ENCODE assay signal across 8 cellular contexts in the genomic region with DNA sequence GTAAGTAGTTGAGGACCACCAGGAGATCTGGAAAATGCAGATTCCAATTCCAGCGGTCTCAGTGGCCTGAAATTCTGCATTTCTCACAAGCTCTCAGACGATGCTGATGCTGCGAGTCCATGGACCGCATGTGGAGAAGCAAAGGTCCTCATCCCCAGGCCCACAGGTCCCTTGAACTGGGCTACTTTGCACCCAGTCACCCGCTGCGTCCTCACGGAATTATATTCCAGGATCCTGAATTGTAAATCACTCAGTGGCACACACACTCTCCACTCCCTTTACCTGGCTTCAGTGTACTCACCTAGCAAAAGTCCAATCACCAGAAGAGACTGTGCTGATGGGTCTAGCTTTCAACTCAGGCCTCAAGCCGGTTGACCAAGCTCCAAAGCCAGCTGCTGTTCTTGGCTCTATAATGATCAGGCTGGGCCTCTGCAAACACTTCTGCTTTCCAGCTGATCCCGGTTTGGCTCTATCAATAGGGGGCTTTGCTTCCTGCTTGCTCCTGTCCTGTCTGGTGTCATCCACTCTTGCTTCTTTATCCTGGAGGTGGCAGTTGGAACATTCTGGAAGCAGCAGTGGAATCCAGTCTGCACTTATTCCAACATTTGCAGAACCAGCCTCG. TPM values are rescaled to one million over a fixed set of nuclear protein-coding genes. Genes with fewer than 3 reads are reported as not detected.
A peak's percentile ranks its signal among the peaks of the same experiment; 100 is the strongest.
DNase-seq lines count a peak whose midpoint lies in the region; ATAC-seq, FAIRE-seq and TF ChIP-seq lines count a peak whose summit lies in the region.

No MANE protein-coding gene starts in this region.

- H3K9me3 ChIP-seq in keratinocyte (ENCODE audit: control insufficient read depth, low read depth, low read length): no peaks in the 10 kb centered on the region
- no peaks in the 10 kb centered on the region for H3K9me3 ChIP-seq in tibial artery

- peak overlapping the region; percentile 84 for H3K4me3 Mint-ChIP-seq in activated CD4-positive, alpha-beta T cell treated with anti-CD3 and anti-CD28 coated beads, Interleukin-2, amount 10 ng/mL, durations not matched to agents 7 days and 5 days
- H3K4me3 Mint-ChIP-seq in activated T-helper 2 cell treated with anti-CD3 and anti-CD28 coated beads, Interferon-gamma antibody, Interleukin-2, Interleukin-4, amounts not matched to agents 10 μg/mL and 5 μg/mL and 100 μg/mL, durations not matched to agents 14 hours and 24 hours and 36 hours (ENCODE audit: low read depth): peak overlapping the region; percentile 98

- POLR2A ChIA-PET in activated CD4-positive, alpha-beta T cell treated with anti-CD3 and anti-CD28 coated beads, Interleukin-2, amount 10 ng/mL, durations not matched to agents 7 days and 5 days (lab: Charles Lee): no interaction called here

- H3K9me1 ChIP-seq in keratinocyte (ENCODE audit: control insufficient read depth, extremely low read depth, insufficient read depth, low read length): peaks cover 3% of the 10 kb centered on the region

- no peak for FAIRE-seq in keratinocyte (lab: Jason Lieb, UNC)

- H3K27me3 ChIP-seq in keratinocyte (ENCODE audit: control insufficient read depth, extremely low read depth, insufficient read depth, low read length): no peaks in the 10 kb centered on the region
- H3K27me3 ChIP-seq in tibial artery: no peaks in the 10 kb centered on the region

- peak overlapping the region; percentile 82 for H3K4me2 ChIP-seq in keratinocyte (ENCODE audit: control insufficient read depth, extremely low read depth, insufficient read depth, low read depth, low read length)

- peaks cover 39% of the 10 kb centered on the region for H3K79me2 ChIP-seq in keratinocyte (ENCODE audit: control insufficient read depth, insufficient read depth, low read length)

- H3K4me1 ChIP-seq in keratinocyte (ENCODE audit: control insufficient read depth, extremely low read depth, insufficient read depth, low read length): peaks cover 22% of the 10 kb centered on the region
- H3K4me1 ChIP-seq in tibial artery: peaks cover 0 to 38% (median 29%) of the 10 kb centered on the region in 4 donors

- CTCF ChIA-PET in activated CD4-positive, alpha-beta T cell treated with anti-CD3 and anti-CD28 coated beads, Interleukin-2, amount 10 ng/mL, durations not matched to agents 7 days and 5 days (lab: Charles Lee): interaction anchor here (1.6 kb wide), 1 partner anchor 10 kb away, joined by 4 read pairs; no protein-coding TSS in a partner anchor

- H4K20me1 ChIP-seq in keratinocyte (ENCODE audit: control insufficient read depth, extremely low read depth, insufficient read depth, low read length): peaks cover 7% of the 10 kb centered on the region

- H3K36me3 ChIP-seq in keratinocyte (ENCODE audit: control insufficient read depth in 2 of 2, extremely low read depth in 1 of 2, insufficient read depth in 2 of 2, low read length in 2 of 2) (peaks cover 13% of the 10 kb centered on the region in 2 experiments), tibial artery (peaks cover 10 to 23% (median 21%) of the 10 kb centered on the region in 3 donors)

- H3K36me3 Mint-ChIP-seq in activated CD4-positive, alpha-beta T cell treated with anti-CD3 and anti-CD28 coated beads, Interleukin-2, amount 10 ng/mL, durations not matched to agents 7 days and 5 days (ENCODE audit: low read depth): peaks cover 24% of the 10 kb centered on the region
- H3K36me3 Mint-ChIP-seq in activated T-helper 2 cell treated with anti-CD3 and anti-CD28 coated beads, Interferon-gamma antibody, Interleukin-2, Interleukin-4, amounts not matched to agents 10 μg/mL and 5 μg/mL and 100 μg/mL, durations not matched to agents 14 hours and 24 hours and 36 hours (ENCODE audit: low read depth): peaks cover 30% of the 10 kb centered on the region

- TF ChIP-seq CTCF in keratinocyte (optimal IDR thresholded peaks at IDR 0.05 in 1 of 3, IDR thresholded peaks at IDR 0.05 in 1 of 3, conservative IDR thresholded peaks at IDR 0.05 in 1 of 3; ENCODE audit: extremely low read depth in 1 of 3, insufficient read depth in 2 of 3, low read length in 3 of 3) (no peak), tibial artery (IDR thresholded peaks at IDR 0.05) (no peak)

- H3K27ac Mint-ChIP-seq in activated CD4-positive, alpha-beta T cell treated with anti-CD3 and anti-CD28 coated beads, Interleukin-2, amount 10 ng/mL, durations not matched to agents 7 days and 5 days: peak overlapping the region; percentile 83
- peak overlapping the region; percentile 94 for H3K27ac Mint-ChIP-seq in activated T-helper 2 cell treated with anti-CD3 and anti-CD28 coated beads, Interferon-gamma antibody, Interleukin-2, Interleukin-4, amounts not matched to agents 10 μg/mL and 5 μg/mL and 100 μg/mL, durations not matched to agents 14 hours and 24 hours and 36 hours

- H3K4me1 Mint-ChIP-seq in activated CD4-positive, alpha-beta T cell treated with anti-CD3 and anti-CD28 coated beads, Interleukin-2, amount 10 ng/mL, durations not matched to agents 7 days and 5 days: peaks cover 47% of the 10 kb centered on the region
- H3K4me1 Mint-ChIP-seq in activated T-helper 2 cell treated with anti-CD3 and anti-CD28 coated beads, Interferon-gamma antibody, Interleukin-2, Interleukin-4, amounts not matched to agents 10 μg/mL and 5 μg/mL and 100 μg/mL, durations not matched to agents 14 hours and 24 hours and 36 hours (ENCODE audit: low read depth): peaks cover 33% of the 10 kb centered on the region

- intact Hi-C loops in activated T-helper 2 cell treated with anti-CD3 and anti-CD28 coated beads, Interferon-gamma antibody, Interleukin-2, Interleukin-4, amounts not matched to agents 10 μg/mL and 5 μg/mL and 100 μg/mL, durations not matched to agents 14 hours and 24 hours and 36 hours (cut with micrococcal nuclease): no loop called here
- intact Hi-C loops in tibial artery (cut with DNase I; ENCODE audit: low total_unique reads): no loop called here

- no peaks in the 10 kb centered on the region for H3K9me3 Mint-ChIP-seq in activated CD4-positive, alpha-beta T cell treated with anti-CD3 and anti-CD28 coated beads, Interleukin-2, amount 10 ng/mL, durations not matched to agents 7 days and 5 days
- H3K9me3 Mint-ChIP-seq in activated T-helper 2 cell treated with anti-CD3 and anti-CD28 coated beads, Interferon-gamma antibody, Interleukin-2, Interleukin-4, amounts not matched to agents 10 μg/mL and 5 μg/mL and 100 μg/mL, durations not matched to agents 14 hours and 24 hours and 36 hours: no peaks in the 10 kb centered on the region

- peak overlapping the region; percentile 99 for H3K9ac ChIP-seq in keratinocyte (ENCODE audit: control insufficient read depth, extremely low read depth, insufficient read depth, low read length)

- ATAC-seq in HG03565 (IDR thresholded peaks at IDR 0.05; ENCODE audit: unreplicated experiment): no peak

- peak overlapping the region; percentile 93 for H3K27ac ChIP-seq in keratinocyte (ENCODE audit: control insufficient read depth, insufficient read depth, low read length)
- peak overlapping the region; percentile 71 to 84 for H3K27ac ChIP-seq in tibial artery

- DNase-seq in activated CD4-positive, alpha-beta T cell treated with anti-CD3 and anti-CD28 coated beads, Interleukin-2, amount 10 ng/mL, durations not matched to agents 7 days and 5 days: no peak
- no peak for DNase-seq in activated CD4-positive, alpha-beta T cell treated with anti-CD3 and anti-CD28 coated beads for 48 hours
- DNase-seq in activated T-helper 2 cell treated with anti-CD3 and anti-CD28 coated beads, Interferon-gamma antibody, Interleukin-2, Interleukin-4, amounts not matched to agents 10 μg/mL and 5 μg/mL and 100 μg/mL, durations not matched to agents 14 hours and 24 hours and 36 hours (ENCODE audit: low spot score): no peak
- DNase-seq in keratinocyte (ENCODE audit: low read depth, low spot score) (no peak), tibial artery (no peak), activated gamma-delta T cell treated with Interleukin-2 at 50 U/mL for 16 hours (no peak), amygdala (lab: John Stamatoyannopoulos, UW) (no peak)

- peak overlapping the region; percentile 54 to 99 (median 98) for H3K4me3 ChIP-seq in keratinocyte (ENCODE audit: control insufficient read depth in 2 of 3, extremely low read depth in 1 of 3, insufficient read depth in 2 of 3, low read depth in 1 of 3, low read length in 3 of 3)
- peak overlapping the region; percentile 92 to 97 for H3K4me3 ChIP-seq in tibial artery

- H3K27me3 Mint-ChIP-seq in activated CD4-positive, alpha-beta T cell treated with anti-CD3 and anti-CD28 coated beads, Interleukin-2, amount 10 ng/mL, durations not matched to agents 7 days and 5 days: no peaks in the 10 kb centered on the region
- no peaks in the 10 kb centered on the region for H3K27me3 Mint-ChIP-seq in activated T-helper 2 cell treated with anti-CD3 and anti-CD28 coated beads, Interferon-gamma antibody, Interleukin-2, Interleukin-4, amounts not matched to agents 10 μg/mL and 5 μg/mL and 100 μg/mL, durations not matched to agents 14 hours and 24 hours and 36 hours (ENCODE audit: low read depth)

- peak overlapping the region; percentile 80 for H2AFZ ChIP-seq in keratinocyte (ENCODE audit: control insufficient read depth, low read length)

- dilution Hi-C loops in keratinocyte (cut with MboI; ENCODE audit: extremely low pct_ligation_motif_present, low sequenced_read_pairs): no loop called here

RNA-seq across cellular contexts. Expression of gene RPL22, which starts 0.9 kb away (rescaled TPM):
- 100 to 1,000 TPM; 328 to 370 TPM for total RNA-seq in activated CD4-positive, alpha-beta T cell treated with anti-CD3 and anti-CD28 coated beads, Interleukin-2, amount 10 ng/mL, durations not matched to agents 7 days and 5 days
- 473 and 533 TPM in 2 replicates for total RNA-seq in activated T-helper 2 cell treated with anti-CD3 and anti-CD28 coated beads, Interferon-gamma antibody, Interleukin-2, Interleukin-4, amounts not matched to agents 10 μg/mL and 5 μg/mL and 100 μg/mL, durations not matched to agents 14 hours and 24 hours and 36 hours
- polyA plus RNA-seq in keratinocyte: 209 to 421 TPM (median 239 TPM) in 3 replicates
- 511 TPM for polyA plus RNA-seq in keratinocyte (2011; ENCODE audit: low read depth)
- polyA plus RNA-seq in keratinocyte (2011; cell fraction: cytosol; rRNA removed): 250 and 473 TPM in 2 replicates
- 68.6 and 124 TPM in 2 replicates for polyA plus RNA-seq in keratinocyte (2011; cell fraction: nucleus; rRNA removed)
- 715 and 1,079 TPM in 2 replicates for polyA plus RNA-seq in keratinocyte (2012; ENCODE audit: low replicate concordance)
- polyA minus RNA-seq in keratinocyte: 8.1 to 53.0 TPM (median 29.8 TPM) in 3 replicates
- 54.1 TPM for polyA minus RNA-seq in keratinocyte (2011; cell fraction: cytosol; rRNA and poly(A)+ RNA removed)
- 12.8 and 21.7 TPM in 2 replicates for polyA minus RNA-seq in keratinocyte (2011; cell fraction: nucleus; rRNA and poly(A)+ RNA removed)

RNA-seq across cellular contexts. Expression of gene RNF207, which starts 5.6 kb away (rescaled TPM):
- 1 to 10 TPM; 4.0 to 7.4 TPM for total RNA-seq in activated CD4-positive, alpha-beta T cell treated with anti-CD3 and anti-CD28 coated beads, Interleukin-2, amount 10 ng/mL, durations not matched to agents 7 days and 5 days
- total RNA-seq in activated T-helper 2 cell treated with anti-CD3 and anti-CD28 coated beads, Interferon-gamma antibody, Interleukin-2, Interleukin-4, amounts not matched to agents 10 μg/mL and 5 μg/mL and 100 μg/mL, durations not matched to agents 14 hours and 24 hours and 36 hours: 54.4 and 58.4 TPM in 2 replicates
- polyA plus RNA-seq in keratinocyte: 6.1 to 11.0 TPM (median 8.5 TPM) in 3 replicates
- 2.1 TPM for polyA plus RNA-seq in keratinocyte (2011; ENCODE audit: low read depth)
- polyA plus RNA-seq in keratinocyte (2011; cell fraction: cytosol; rRNA removed): 1.8 and 2.8 TPM in 2 replicates
- 68.3 and 74.8 TPM in 2 replicates for polyA plus RNA-seq in keratinocyte (2011; cell fraction: nucleus; rRNA removed)
- 1.1 and 4.5 TPM in 2 replicates for polyA plus RNA-seq in keratinocyte (2012; ENCODE audit: low replicate concordance)
- polyA minus RNA-seq in keratinocyte: 5.5 to 9.6 TPM (median 6.7 TPM) in 3 replicates
- 5.4 TPM for polyA minus RNA-seq in keratinocyte (2011; cell fraction: cytosol; rRNA and poly(A)+ RNA removed)
- 12.5 and 14.0 TPM in 2 replicates for polyA minus RNA-seq in keratinocyte (2011; cell fraction: nucleus; rRNA and poly(A)+ RNA removed)

RNA-seq across cellular contexts. Expression of gene CHD5, which starts 20.2 kb away (rescaled TPM):
- total RNA-seq in activated CD4-positive, alpha-beta T cell treated with anti-CD3 and anti-CD28 coated beads, Interleukin-2, amount 10 ng/mL, durations not matched to agents 7 days and 5 days: under 1 TPM; 0.67 to 0.96 TPM
- total RNA-seq in activated T-helper 2 cell treated with anti-CD3 and anti-CD28 coated beads, Interferon-gamma antibody, Interleukin-2, Interleukin-4, amounts not matched to agents 10 μg/mL and 5 μg/mL and 100 μg/mL, durations not matched to agents 14 hours and 24 hours and 36 hours: 0.46 and 0.78 TPM in 2 replicates
- polyA plus RNA-seq in keratinocyte: 0.03 to 0.07 TPM (median 0.05 TPM) in 3 replicates
- 0.47 TPM for polyA plus RNA-seq in keratinocyte (2011; ENCODE audit: low read depth)
- 0.04 and 0.07 TPM in 2 replicates for polyA plus RNA-seq in keratinocyte (2011; cell fraction: cytosol; rRNA removed)
- polyA plus RNA-seq in keratinocyte (2011; cell fraction: nucleus; rRNA removed): 0.27 and 0.33 TPM in 2 replicates
- 0.10 TPM in 2 replicates for polyA plus RNA-seq in keratinocyte (2012; ENCODE audit: low replicate concordance)
- polyA minus RNA-seq in keratinocyte: 0.39 TPM in 1 of 3 replicates, not detected in the others
- polyA minus RNA-seq in keratinocyte (2011; cell fraction: cytosol; rRNA and poly(A)+ RNA removed): not detected
- 0.11 and 0.16 TPM in 2 replicates for polyA minus RNA-seq in keratinocyte (2011; cell fraction: nucleus; rRNA and poly(A)+ RNA removed)

RNA-seq across cellular contexts. Expression of gene ICMT, which starts 35.5 kb away (rescaled TPM):
- total RNA-seq in activated CD4-positive, alpha-beta T cell treated with anti-CD3 and anti-CD28 coated beads, Interleukin-2, amount 10 ng/mL, durations not matched to agents 7 days and 5 days: 10 to 100 TPM; 50.4 to 53.3 TPM
- 60.0 and 62.3 TPM in 2 replicates for total RNA-seq in activated T-helper 2 cell treated with anti-CD3 and anti-CD28 coated beads, Interferon-gamma antibody, Interleukin-2, Interleukin-4, amounts not matched to agents 10 μg/mL and 5 μg/mL and 100 μg/mL, durations not matched to agents 14 hours and 24 hours and 36 hours
- 50.3 to 72.5 TPM (median 59.9 TPM) in 3 replicates for polyA plus RNA-seq in keratinocyte
- 18.3 TPM for polyA plus RNA-seq in keratinocyte (2011; ENCODE audit: low read depth)
- 45.2 and 50.6 TPM in 2 replicates for polyA plus RNA-seq in keratinocyte (2011; cell fraction: cytosol; rRNA removed)
- 42.9 and 44.7 TPM in 2 replicates for polyA plus RNA-seq in keratinocyte (2011; cell fraction: nucleus; rRNA removed)
- polyA plus RNA-seq in keratinocyte (2012; ENCODE audit: low replicate concordance): 33.4 and 51.2 TPM in 2 replicates
- polyA minus RNA-seq in keratinocyte: 44.3 to 77.6 TPM (median 65.2 TPM) in 3 replicates
- 69.3 TPM for polyA minus RNA-seq in keratinocyte (2011; cell fraction: cytosol; rRNA and poly(A)+ RNA removed)
- 44.2 and 59.4 TPM in 2 replicates for polyA minus RNA-seq in keratinocyte (2011; cell fraction: nucleus; rRNA and poly(A)+ RNA removed)

RNA-seq across cellular contexts. Expression of gene HES3, which starts 43.7 kb away (rescaled TPM):
- not detected for total RNA-seq in activated CD4-positive, alpha-beta T cell treated with anti-CD3 and anti-CD28 coated beads, Interleukin-2, amount 10 ng/mL, durations not matched to agents 7 days and 5 days
- not detected in 2 replicates for total RNA-seq in activated T-helper 2 cell treated with anti-CD3 and anti-CD28 coated beads, Interferon-gamma antibody, Interleukin-2, Interleukin-4, amounts not matched to agents 10 μg/mL and 5 μg/mL and 100 μg/mL, durations not matched to agents 14 hours and 24 hours and 36 hours
- polyA plus RNA-seq in keratinocyte: not detected in 3 replicates
- polyA plus RNA-seq in keratinocyte (2011; ENCODE audit: low read depth): not detected
- polyA plus RNA-seq in keratinocyte (2011; cell fraction: cytosol; rRNA removed): not detected in 2 replicates
- polyA plus RNA-seq in keratinocyte (2011; cell fraction: nucleus; rRNA removed): not detected in 2 replicates
- polyA plus RNA-seq in keratinocyte (2012; ENCODE audit: low replicate concordance): not detected in 2 replicates
- not detected in 3 replicates for polyA minus RNA-seq in keratinocyte
- not detected for polyA minus RNA-seq in keratinocyte (2011; cell fraction: cytosol; rRNA and poly(A)+ RNA removed)
- not detected in 2 replicates for polyA minus RNA-seq in keratinocyte (2011; cell fraction: nucleus; rRNA and poly(A)+ RNA removed)
